ENCODE assay signal across 8 cellular contexts in the genomic region with DNA sequence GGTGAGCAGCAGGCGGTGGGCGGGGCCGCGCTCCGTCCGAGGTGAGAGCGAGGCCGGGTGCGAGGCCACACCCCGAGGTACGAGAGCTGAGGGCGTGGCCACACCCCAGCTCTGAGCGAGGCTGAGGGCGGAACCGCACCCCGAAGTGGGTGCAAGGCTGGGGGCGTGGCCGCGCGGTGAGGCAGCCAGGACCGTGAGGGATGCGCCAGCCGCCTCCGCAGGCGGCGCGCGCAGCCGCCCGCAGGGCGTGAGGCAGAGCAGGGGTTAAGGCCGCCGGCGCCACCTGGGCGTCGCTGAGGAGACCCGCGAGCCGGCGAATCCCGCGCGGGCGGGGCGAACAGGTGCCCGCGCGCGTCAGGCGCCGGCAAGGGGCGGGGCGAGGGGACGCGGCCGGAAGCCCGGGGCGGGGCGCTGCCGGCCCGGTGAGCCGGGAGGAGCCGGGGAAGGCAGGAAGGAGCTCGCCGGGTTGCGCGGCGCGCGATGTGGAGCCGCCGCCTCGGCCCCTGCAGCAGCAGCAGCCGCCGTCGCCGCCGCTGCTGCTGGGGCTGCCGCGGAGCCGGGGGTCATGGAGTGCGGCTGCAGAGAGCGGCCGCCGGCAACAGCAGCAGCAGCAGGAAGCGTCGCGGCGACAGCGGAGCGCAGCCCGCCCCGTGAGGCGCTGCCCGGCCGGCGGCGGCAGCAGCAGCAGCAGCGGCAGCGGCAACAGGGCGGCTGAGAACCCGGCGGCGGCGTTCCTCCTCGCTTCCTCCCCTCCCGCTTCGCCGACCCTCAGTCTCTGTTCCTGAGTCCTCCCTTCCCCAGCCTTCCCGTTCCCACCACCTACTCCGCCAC. TPM values are rescaled to one million over a fixed set of nuclear protein-coding genes. Genes with fewer than 3 reads are reported as not detected.
A peak's percentile ranks its signal among the peaks of the same experiment; 100 is the strongest.
DNase-seq lines count a peak whose midpoint lies in the region; ATAC-seq and TF ChIP-seq lines count a peak whose summit lies in the region.

Gene BICDL1, plus strand, starts transcription at position 449 of the 831 bp plus-strand sequence. CDS start 633 bp downstream, outside the sequence.

- no peak for TF ChIP-seq CTCF in PC-3 (conservative IDR thresholded peaks at IDR 0.05; ENCODE audit: low read depth, low read length)

- no peaks in the 10 kb centered on the region for H3K9me2 ChIP-seq in PC-3 (replicated peaks; ENCODE audit: low read length)

- H3K27me3 ChIP-seq in PC-3 (ENCODE audit: low read length) (peaks cover 19% of the 10 kb centered on the region), esophagus (ENCODE audit: control insufficient read depth in 1 of 2, insufficient read depth in 2 of 2, low read length in 2 of 2) (no peaks in the 10 kb centered on the region)

- H3K9me3 Mint-ChIP-seq in IgD-negative memory B cell = no peaks in the 10 kb centered on the region
- H3K9me3 Mint-ChIP-seq in naive B cell = no peaks in the 10 kb centered on the region
- no peaks in the 10 kb centered on the region for H3K9me3 Mint-ChIP-seq in stimulated activated memory B cell treated with anti-CD40 and anti-IgM and Interleukin-4, amounts not matched to agents 10 μg/mL and 1 μg/mL and 100 μg/mL, for 72 hours

- peaks cover 5% of the 10 kb centered on the region for H3F3A ChIP-seq in PC-3 (ENCODE audit: low read length, unreplicated experiment)

- H4K20me1 ChIP-seq in PC-3 (ENCODE audit: low read length) = no peaks in the 10 kb centered on the region

- intact Hi-C loops in PC-3 (cut with micrococcal nuclease) = loop anchor here (1.0 to 2.0 kb wide), 2 partner anchors 24 to 98 kb away; no protein-coding TSS in a partner anchor

- H3K4me1 Mint-ChIP-seq in IgD-negative memory B cell = peaks cover 13 to 20% (median 14%) of the 10 kb centered on the region in 3 donors
- peaks cover 13 to 16% (median 14%) of the 10 kb centered on the region in 3 donors for H3K4me1 Mint-ChIP-seq in naive B cell
- peaks cover 18% of the 10 kb centered on the region for H3K4me1 Mint-ChIP-seq in stimulated activated memory B cell treated with anti-CD40 and anti-IgM and Interleukin-4, amounts not matched to agents 10 μg/mL and 1 μg/mL and 100 μg/mL, for 72 hours

- CTCF ChIA-PET in PC-3 (lab: Charles Lee) = interaction anchor here (0.6 to 1.4 kb wide), 5 partner anchors 15 to 101 kb away, joined by 3 to 9 read pairs (median 6); no protein-coding TSS in a partner anchor

- no peaks in the 10 kb centered on the region for H3K79me2 ChIP-seq in PC-3 (ENCODE audit: low read length)

- ATAC-seq in GM21576 (IDR thresholded peaks at IDR 0.05; ENCODE audit: unreplicated experiment) (peak; percentile 83), PC-3 (peak; percentile 79), naive B cell (ENCODE audit: low read depth in 2 of 2) (peak; percentile 75 to 76)
- ATAC-seq in stimulated activated memory B cell treated with anti-CD40 and anti-IgM and Interleukin-4, amounts not matched to agents 10 μg/mL and 1 μg/mL and 100 μg/mL, for 72 hours = peak; percentile 95

- H3K9ac ChIP-seq in PC-3 (ENCODE audit: low read length) = no peak within 1 kb of the TSS

- H3K36me3 Mint-ChIP-seq in IgD-negative memory B cell = no peaks in the 10 kb centered on the region
- no peaks in the 10 kb centered on the region for H3K36me3 Mint-ChIP-seq in naive B cell
- peaks cover 16% of the 10 kb centered on the region for H3K36me3 Mint-ChIP-seq in stimulated activated memory B cell treated with anti-CD40 and anti-IgM and Interleukin-4, amounts not matched to agents 10 μg/mL and 1 μg/mL and 100 μg/mL, for 72 hours

- DNase-seq in DMS153 treated with DMSO at 0.1 percent for 48 hours (lab: John Stamatoyannopoulos, UW; ENCODE audit: unreplicated experiment) = peak; percentile 96
- DNase-seq in PC-3 = peak; percentile 96
- DNase-seq in activated T-cell treated with anti-CD3 and anti-CD28 coated beads for 48 hours (ENCODE audit: low read depth) = peak; percentile 99
- DNase-seq in naive B cell = peak; percentile 96

- H3K4me1 ChIP-seq in PC-3 (ENCODE audit: insufficient read depth, low read length) (peaks cover 17% of the 10 kb centered on the region), esophagus (ENCODE audit: control insufficient read depth in 2 of 2, insufficient read depth in 2 of 2, low read length in 1 of 2) (peaks cover 0 to 3% of the 10 kb centered on the region in 2 donors)

- H3K27ac Mint-ChIP-seq in IgD-negative memory B cell (peak within 1 kb of the TSS; percentile 45 to 98 (median 87)), naive B cell (peak within 1 kb of the TSS; percentile 59 to 95 (median 92))
- peak within 1 kb of the TSS; percentile 78 for H3K27ac Mint-ChIP-seq in stimulated activated memory B cell treated with anti-CD40 and anti-IgM and Interleukin-4, amounts not matched to agents 10 μg/mL and 1 μg/mL and 100 μg/mL, for 72 hours

- no TSS peak for BruUV-seq in PC-3 (replicated peaks; lab: Mats Ljungman, UMichigan)

- POLR2A ChIA-PET in PC-3 (lab: Charles Lee; ENCODE audit: unreplicated experiment) = interaction anchor here (0.8 kb wide), 1 partner anchor 98 kb away, joined by 5 read pairs; no protein-coding TSS in a partner anchor

- no peak within 1 kb of the TSS for H3K27ac ChIP-seq in PC-3 (ENCODE audit: low read length)
- peak within 1 kb of the TSS; percentile 88 to 93 for H3K27ac ChIP-seq in esophagus (ENCODE audit: low read depth in 2 of 2, low read length in 1 of 2)

- H3K27me3 Mint-ChIP-seq in IgD-negative memory B cell = peaks cover 2% of the 10 kb centered on the region
- H3K27me3 Mint-ChIP-seq in naive B cell = peaks cover under 1 to 13% (median 5%) of the 10 kb centered on the region in 3 donors
- H3K27me3 Mint-ChIP-seq in stimulated activated memory B cell treated with anti-CD40 and anti-IgM and Interleukin-4, amounts not matched to agents 10 μg/mL and 1 μg/mL and 100 μg/mL, for 72 hours = no peaks in the 10 kb centered on the region

- peak within 1 kb of the TSS; percentile 79 to 92 (median 90) for H3K4me3 Mint-ChIP-seq in IgD-negative memory B cell
- peak within 1 kb of the TSS; percentile 82 to 92 (median 87) for H3K4me3 Mint-ChIP-seq in naive B cell
- peak within 1 kb of the TSS; percentile 88 for H3K4me3 Mint-ChIP-seq in stimulated activated memory B cell treated with anti-CD40 and anti-IgM and Interleukin-4, amounts not matched to agents 10 μg/mL and 1 μg/mL and 100 μg/mL, for 72 hours

- H3K4me2 ChIP-seq in PC-3 (ENCODE audit: low read length) = peak within 1 kb of the TSS; percentile 94

- WGBS in esophagus, 2 donors = 1% methylated on average over 59 to 111 of the region's 111 CpGs

- peak within 1 kb of the TSS; percentile 78 for H2AFZ ChIP-seq in PC-3 (ENCODE audit: low read length)

- H3K36me3 ChIP-seq in PC-3 (ENCODE audit: low read depth, low read length) (no peaks in the 10 kb centered on the region), esophagus (ENCODE audit: control insufficient read depth in 2 of 2, insufficient read depth in 2 of 2, low read length in 1 of 2) (no peaks in the 10 kb centered on the region)

- H3K4me3 ChIP-seq in PC-3 (ENCODE audit: low read length) (peak within 1 kb of the TSS; percentile 71), esophagus (ENCODE audit: low read depth in 1 of 2, low read length in 2 of 2) (peak within 1 kb of the TSS; percentile 67 to 73)

- H3K9me3 ChIP-seq in PC-3 (ENCODE audit: low read length) = no peaks in the 10 kb centered on the region
- no peaks in the 10 kb centered on the region for H3K9me3 ChIP-seq in esophagus (ENCODE audit: control insufficient read depth in 2 of 2, insufficient read depth in 1 of 2, low read depth in 1 of 2, low read length in 1 of 2)

RNA-seq across cellular contexts. Expression of gene BICDL1, which starts in this region (rescaled TPM):
- polyA plus RNA-seq in IgD-negative memory B cell (1.1 TPM), esophagus (10 to 100 TPM; 34.5 to 54.7 TPM), naive B cell (ENCODE audit: low read depth in 6 of 6) (under 1 TPM in 5 of 6 donors, not detected in 1; 0.12 to 0.40 (median 0.30) TPM)
- 3.6 and 5.8 TPM in 2 replicates for total RNA-seq in PC-3 (2014; rRNA removed)

Comparison
In these comparisons a context has a peak if more than half of its experiments do, and no peak if none do; other contexts are left out.
1. RNA of gene BICDL1 (polyA plus RNA-seq): 34.5 to 54.7 TPM in esophagus; 1.1 TPM in IgD-negative memory B cell (single experiment) and 0.12 to 0.40 TPM in naive B cell; every median in the first group is over 10 times any median in the second.
2. Peak in DNase-seq and ATAC-seq in naive B cell; RNA of the gene not detected or under 1 TPM.
3. Peak in every context shown above with its lines, with median percentiles within 50 percentile points of each other: DNase-seq, ATAC-seq, H3K27ac Mint-ChIP-seq and H3K4me3 Mint-ChIP-seq.